In the genomic region with DNA sequence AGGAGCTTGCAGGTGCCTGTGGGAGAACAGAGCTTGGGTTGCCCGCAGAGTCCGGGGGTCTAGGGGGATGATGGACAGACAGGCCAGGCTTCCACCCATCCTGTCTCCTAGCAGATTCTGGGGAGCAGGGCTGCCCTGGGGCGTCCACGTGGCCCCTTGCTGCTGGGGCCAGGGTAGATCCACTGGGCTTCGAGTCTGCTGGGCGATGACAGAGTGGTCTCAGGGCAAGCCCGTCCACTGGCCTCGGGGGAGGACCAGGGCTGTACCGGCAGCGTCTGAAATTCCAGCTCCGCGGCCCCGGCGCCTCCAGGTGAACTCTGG, we compare ENCODE assay signal across 35 cellular contexts.
"Had no signal": no experiment of that assay in that cellular context is flagged by ENCODE, and none has a peak within 500 bp of the region (broad histone marks: within the 10 kb centered on the region; RNA-seq: fewer than 3 reads in every experiment).

No MANE protein-coding gene starts in this region.

- H3K4me3 ChIP-seq: cardiac muscle cell, PC-9, SJCRH30, SK-N-MC had no signal

- FAIRE-seq: RCC 7860 had no signal

- H3K4me1 ChIP-seq: SJCRH30 had no signal

- H2AFZ ChIP-seq: PC-9 had no signal

- H3K4me2 ChIP-seq: KMS-11, PC-9 had no signal

- H3K27me3 ChIP-seq: brain microvascular endothelial cell, SJCRH30 had no signal

- ATAC-seq: activated CD4-positive, alpha-beta T cell treated with anti-CD3 and anti-CD28 coated beads for 36 hours; activated CD4-positive, CD25-positive, alpha-beta regulatory T cell treated with anti-CD3 and anti-CD28 coated beads, Interleukin-2, amount 50 U/mL, for 24 hours; activated CD8-positive, alpha-beta T cell treated with anti-CD3 and anti-CD28 coated beads, Interleukin-2, amount 10 ng/mL, durations not matched to agents 7 days and 5 days; WTC11 had no signal

- DNase-seq: activated CD4-positive, alpha-beta T cell treated with anti-CD3 and anti-CD28 coated beads for 36 hours; activated CD4-positive, alpha-beta T cell treated with anti-CD3 and anti-CD28 coated beads, Interleukin-2, amount 10 ng/mL, durations not matched to agents 7 days and 5 days; activated CD4-positive, alpha-beta T cell treated with anti-CD3 and anti-CD28 coated beads, Interleukin-2, amount 50 U/mL, for 48 hours; activated CD8-positive, alpha-beta memory T cell treated with anti-CD3 and anti-CD28 coated beads, Interleukin-2, amount 50 U/mL, for 4 hours; activated CD8-positive, alpha-beta T cell treated with anti-CD3 and anti-CD28 coated beads, Interleukin-2, amount 10 ng/mL, durations not matched to agents 7 days and 5 days; activated effector memory CD4-positive, alpha-beta T cell treated with anti-CD3 and anti-CD28 coated beads, Interleukin-2, amount 50 U/mL, for 16 hours; activated naive CD4-positive, alpha-beta T cell; activated naive CD4-positive, alpha-beta T cell treated with anti-CD3 and anti-CD28 coated beads, Interleukin-2, amount 50 U/mL, for 16 hours; activated naive CD8-positive, alpha-beta T cell treated with anti-CD3 and anti-CD28 coated beads for 36 hours; activated T-cell treated with anti-CD3 and anti-CD28 coated beads, Interleukin-2, amount 50 U/mL, for 48 hours; amniotic stem cell; aorta; brain microvascular endothelial cell; MM.1S; MV-4-11; NCI-H1092; NCI-H1417; NCI-H146; NCI-H187; NCI-H2029 treated with DMSO at 0.1 percent for 48 hours; NCI-H2107; NCI-H2171; NCI-H510A; NCI-H526; NCI-H748 treated with DMSO at 0.1 percent for 48 hours; NK-92 treated with Interleukin-12 subunit alpha and Interleukin-12 subunit beta, amount 100 ng/mL, for 24 hours; PC-9; SHP77; SJCRH30 had no signal

- H3K9me3 ChIP-seq: SJCRH30 had no signal

- H3K9ac ChIP-seq: KMS-11 had no signal

- H3K36me3 ChIP-seq: brain microvascular endothelial cell, cardiac muscle cell, SJCRH30 had no signal

- H3K27ac ChIP-seq: brain microvascular endothelial cell, cardiac muscle cell, KMS-11, PC-9, SJCRH30, SK-N-MC had no signal
